ENCODE assay signal across 20 cellular contexts in the genomic region with DNA sequence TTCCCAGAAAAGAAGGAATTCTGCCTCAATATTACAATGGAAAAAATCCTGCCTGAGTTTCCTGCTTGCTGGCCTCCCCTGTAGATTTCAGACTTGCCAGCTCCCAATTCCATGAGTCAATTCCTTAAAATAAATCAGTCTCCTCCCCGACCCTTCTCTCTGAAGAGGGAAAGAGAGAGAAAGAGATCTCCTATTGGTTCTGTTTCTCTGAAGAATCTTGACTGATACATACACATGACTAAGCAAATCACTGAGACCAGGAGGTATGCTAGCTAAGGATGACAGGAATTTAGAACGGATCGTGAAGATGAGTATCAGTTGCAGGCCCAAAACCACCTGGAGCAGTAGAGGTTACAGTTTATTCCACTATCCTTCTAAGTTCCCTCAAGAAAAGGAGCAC. TPM values are rescaled to one million over a fixed set of nuclear protein-coding genes. Genes with fewer than 3 reads are reported as not detected.
A peak's percentile ranks its signal among the peaks of the same experiment; 100 is the strongest.
DNase-seq lines count a peak whose midpoint lies in the region; ATAC-seq and TF ChIP-seq lines count a peak whose summit lies in the region.
"Had no signal": no experiment of that assay in that cellular context is flagged by ENCODE, and none has a peak within 500 bp of the region (broad histone marks: within the 10 kb centered on the region; RNA-seq: fewer than 3 reads in every experiment).

No MANE protein-coding gene starts in this region.

- H3K27me3 Mint-ChIP-seq in nephron progenitor cell (ENCODE audit: low read depth, poor library complexity), result peaks cover 15% of the 10 kb centered on the region
- H3K27me3 Mint-ChIP-seq in stimulated activated naive CD8-positive, alpha-beta T cell treated with anti-CD3 and anti-CD28 coated beads, Interleukin-15, amount 100 ng/mL, for 72 hours, result peaks cover 28% of the 10 kb centered on the region

- H3K36me3 Mint-ChIP-seq in nephron progenitor cell (ENCODE audit: low read depth), result no peaks in the 10 kb centered on the region
- H3K36me3 Mint-ChIP-seq: activated CD4-positive, alpha-beta memory T cell treated with anti-CD3 and anti-CD28 coated beads for 36 hours; activated naive CD8-positive, alpha-beta T cell treated with anti-CD3 and anti-CD28 coated beads for 36 hours had no signal

- H3K4me1 Mint-ChIP-seq in nephron progenitor cell, result no peaks in the 10 kb centered on the region
- no peaks in the 10 kb centered on the region for H3K4me1 Mint-ChIP-seq in stimulated activated naive CD8-positive, alpha-beta T cell treated with anti-CD3 and anti-CD28 coated beads, Interleukin-15, amount 100 ng/mL, for 72 hours
- H3K4me1 Mint-ChIP-seq: activated naive CD8-positive, alpha-beta T cell treated with anti-CD3 and anti-CD28 coated beads for 36 hours; central memory CD8-positive, alpha-beta T cell had no signal

- intact Hi-C loops in tibial artery (cut with DNase I; ENCODE audit: low total_unique reads), result no loop called here

- ATAC-seq in stimulated activated naive CD8-positive, alpha-beta T cell treated with anti-CD3 and anti-CD28 coated beads, Interleukin-15, amount 100 ng/mL, for 72 hours, result no peak
- ATAC-seq: activated T-cell treated with anti-CD3 and anti-CD28 coated beads, Interleukin-2, amount 50 U/mL, for 72 hours; pancreas had no signal

- no peak overlapping the region for H3K27ac Mint-ChIP-seq in nephron progenitor cell
- H3K27ac Mint-ChIP-seq in stimulated activated naive CD8-positive, alpha-beta T cell treated with anti-CD3 and anti-CD28 coated beads, Interleukin-15, amount 100 ng/mL, for 72 hours, result no peak overlapping the region
- H3K27ac Mint-ChIP-seq: activated CD4-positive, alpha-beta memory T cell treated with anti-CD3 and anti-CD28 coated beads for 36 hours; activated naive CD8-positive, alpha-beta T cell treated with anti-CD3 and anti-CD28 coated beads for 36 hours; activated T-cell treated with anti-CD3 and anti-CD28 coated beads, Interleukin-2, amount 50 U/mL, for 72 hours had no signal

- no peak overlapping the region for H3K4me3 Mint-ChIP-seq in nephron progenitor cell
- no peak overlapping the region for H3K4me3 Mint-ChIP-seq in stimulated activated naive CD8-positive, alpha-beta T cell treated with anti-CD3 and anti-CD28 coated beads, Interleukin-15, amount 100 ng/mL, for 72 hours
- H3K4me3 Mint-ChIP-seq: activated CD4-positive, alpha-beta memory T cell treated with anti-CD3 and anti-CD28 coated beads for 36 hours; activated naive CD8-positive, alpha-beta T cell treated with anti-CD3 and anti-CD28 coated beads for 36 hours; activated T-cell treated with anti-CD3 and anti-CD28 coated beads, Interleukin-2, amount 50 U/mL, for 72 hours; central memory CD8-positive, alpha-beta T cell had no signal

- no peaks in the 10 kb centered on the region for H3K27me3 ChIP-seq in tibial artery
- H3K27me3 ChIP-seq: pancreas, tibial nerve had no signal

- H3K4me1 ChIP-seq in tibial artery, result peaks cover 0 to 31% (median 7%) of the 10 kb centered on the region in 4 donors
- H3K4me1 ChIP-seq: pancreas, tibial nerve had no signal

- TF ChIP-seq CTCF in astrocyte of the spinal cord (IDR thresholded peaks at IDR 0.05; ENCODE audit: low read depth, low read length), result no peak
- TF ChIP-seq CTCF in tibial artery (IDR thresholded peaks at IDR 0.05), result no peak
- no peak for TF ChIP-seq CTCF in nephron progenitor cell (IDR thresholded peaks at IDR 0.05)

- peaks cover 10% of the 10 kb centered on the region for H3K9me3 Mint-ChIP-seq in nephron progenitor cell
- no peaks in the 10 kb centered on the region for H3K9me3 Mint-ChIP-seq in stimulated activated naive CD8-positive, alpha-beta T cell treated with anti-CD3 and anti-CD28 coated beads, Interleukin-15, amount 100 ng/mL, for 72 hours
- H3K9me3 Mint-ChIP-seq: activated CD4-positive, alpha-beta memory T cell treated with anti-CD3 and anti-CD28 coated beads for 36 hours; activated naive CD8-positive, alpha-beta T cell treated with anti-CD3 and anti-CD28 coated beads for 36 hours; central memory CD8-positive, alpha-beta T cell had no signal

- in situ Hi-C loops in astrocyte of the spinal cord (cut with HindIII; ENCODE audit: low sequenced_read_pairs), result no loop called here

- no peaks in the 10 kb centered on the region for H3K9me3 ChIP-seq in tibial artery
- H3K9me3 ChIP-seq: pancreas had no signal

- H3K4me3 ChIP-seq in astrocyte of the spinal cord (ENCODE audit: low read depth, low read length) (no peak overlapping the region), tibial artery (no peak overlapping the region)
- H3K4me3 ChIP-seq: pancreas, tibial nerve had no signal

- H3K27ac ChIP-seq in tibial artery, result peak overlapping the region; percentile 27 to 28
- H3K27ac ChIP-seq: pancreas, tibial nerve, VCaP had no signal

- DNase-seq in HT1080 (ENCODE audit: low read depth), result peak; percentile 59
- peak; percentile 15 for DNase-seq in astrocyte of the spinal cord (ENCODE audit: low read depth, low spot score)
- peak; percentile 69 for DNase-seq in hepatic stellate cell (ENCODE audit: low spot score)
- DNase-seq in tibial artery, result no peak
- DNase-seq in nephron progenitor cell, result no peak
- no peak for DNase-seq in DMS53 treated with DMSO at 0.1 percent for 48 hours (lab: John Stamatoyannopoulos, UW; ENCODE audit: unreplicated experiment)
- DNase-seq in stimulated activated naive CD8-positive, alpha-beta T cell treated with anti-CD3 and anti-CD28 coated beads, Interleukin-15, amount 100 ng/mL, for 72 hours, result no peak
- DNase-seq: activated CD4-positive, alpha-beta memory T cell treated with anti-CD3 and anti-CD28 coated beads for 36 hours; activated naive CD8-positive, alpha-beta T cell treated with anti-CD3 and anti-CD28 coated beads for 36 hours; activated T-cell treated with anti-CD3 and anti-CD28 coated beads, Interleukin-2, amount 50 U/mL, for 72 hours; DMS153; foreskin fibroblast; H7; Kasumi-1; NCI-H1436 treated with DMSO at 0.1 percent for 48 hours; pancreas; T-helper 1 cell had no signal

- no peaks in the 10 kb centered on the region for H3K36me3 ChIP-seq in tibial artery
- H3K36me3 ChIP-seq: pancreas, tibial nerve had no signal

RNA-seq across cellular contexts. Expression of a gene that starts 11.3 kb away (rescaled TPM):
- total RNA-seq in HT1080 (2014; rRNA removed; shearing (Covaris generic)), result 0.13 and 0.77 TPM in 2 replicates
- 1.4 and 1.7 TPM in 2 replicates for polyA plus RNA-seq in HT1080 (2015; cell fraction: cytosol; rRNA removed)
- polyA plus RNA-seq in HT1080 (2015; cell fraction: nucleus; rRNA removed), result 0.83 and 2.1 TPM in 2 replicates
- total RNA-seq: activated CD4-positive, alpha-beta memory T cell treated with anti-CD3 and anti-CD28 coated beads for 36 hours; activated naive CD8-positive, alpha-beta T cell treated with anti-CD3 and anti-CD28 coated beads for 36 hours; activated T-cell treated with anti-CD3 and anti-CD28 coated beads, Interleukin-2, amount 50 U/mL, for 72 hours had no signal

Comparison
In these comparisons a context has a peak if more than half of its experiments do, and no peak if none do; other contexts are left out.
1. DNase-seq: peak in HT1080 (single experiment), astrocyte of the spinal cord (single experiment) and hepatic stellate cell (single experiment); none in tibial artery (0 of 2), nephron progenitor cell (single experiment), DMS53 treated with DMSO at 0.1 percent for 48 hours (single experiment) and stimulated activated naive CD8-positive, alpha-beta T cell treated with anti-CD3 and anti-CD28 coated beads, Interleukin-15, amount 100 ng/mL, for 72 hours (0 of 2).